19 cellular contexts compared by ENCODE assay signal in the genomic region with DNA sequence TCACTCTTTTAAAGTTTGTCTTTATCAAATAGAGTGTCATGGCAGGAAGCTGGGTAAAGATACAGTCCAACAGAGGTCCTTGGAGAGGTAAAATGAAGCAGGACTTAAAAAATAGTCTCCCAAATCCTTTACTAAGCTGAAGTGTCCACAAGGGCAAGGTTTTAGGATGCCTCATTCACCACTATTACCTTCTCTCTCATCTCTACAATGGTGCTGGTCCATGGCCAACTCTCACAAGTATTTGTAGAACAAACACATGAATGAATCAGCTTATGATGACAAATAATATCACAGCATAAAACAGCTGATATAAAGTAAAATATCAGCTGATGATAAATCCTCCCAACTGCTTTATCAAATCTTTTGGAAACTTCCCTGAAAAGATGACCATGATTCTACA.
"Had no signal": no experiment of that assay in that cellular context is flagged by ENCODE, and none has a peak within 500 bp of the region (broad histone marks: within the 10 kb centered on the region; RNA-seq: fewer than 3 reads in every experiment).

No MANE protein-coding gene starts in this region.

- DNase-seq: activated CD4-positive, alpha-beta T cell treated with anti-CD3 and anti-CD28 coated beads, Interleukin-2, amount 10 ng/mL, durations not matched to agents 24 days and 14 days; activated CD8-positive, alpha-beta T cell treated with anti-CD3 and anti-CD28 coated beads for 36 hours; activated naive CD4-positive, alpha-beta T cell treated with anti-CD3 and anti-CD28 coated beads for 36 hours; activated T-cell treated with anti-CD3 and anti-CD28 coated beads, Interleukin-2, amount 50 U/mL, for 1 hour; dorsolateral prefrontal cortex; hippocampal formation; islet precursor cell; right lobe of liver; stimulated activated CD4-positive, alpha-beta T cell treated with anti-CD3 and anti-CD28 coated beads, Interleukin-4, amount 100 ng/mL, for 1 hour; stimulated activated naive CD8-positive, alpha-beta T cell treated with anti-CD3 and anti-CD28 coated beads, Interleukin-15, amount 100 ng/mL, for 72 hours; T1000; upper lobe of left lung had no signal

- H3K4me1 Mint-ChIP-seq: activated CD4-positive, alpha-beta T cell treated with anti-CD3 and anti-CD28 coated beads, Interleukin-2, amount 10 ng/mL, durations not matched to agents 24 days and 14 days; stimulated activated naive CD8-positive, alpha-beta T cell treated with anti-CD3 and anti-CD28 coated beads, Interleukin-15, amount 100 ng/mL, for 72 hours had no signal

- FAIRE-seq: colon had no signal

- H3K36me3 ChIP-seq: ascending aorta, right lobe of liver, upper lobe of left lung had no signal

- H3K27me3 Mint-ChIP-seq: activated CD4-positive, alpha-beta T cell treated with anti-CD3 and anti-CD28 coated beads, Interleukin-2, amount 10 ng/mL, durations not matched to agents 24 days and 14 days; activated CD8-positive, alpha-beta T cell treated with anti-CD3 and anti-CD28 coated beads for 36 hours; stimulated activated naive CD8-positive, alpha-beta T cell treated with anti-CD3 and anti-CD28 coated beads, Interleukin-15, amount 100 ng/mL, for 72 hours had no signal

- H3K27me3 ChIP-seq: ascending aorta, right lobe of liver, upper lobe of left lung had no signal

- H3K27ac Mint-ChIP-seq: activated CD4-positive, alpha-beta T cell treated with anti-CD3 and anti-CD28 coated beads, Interleukin-2, amount 10 ng/mL, durations not matched to agents 24 days and 14 days; activated CD8-positive, alpha-beta T cell treated with anti-CD3 and anti-CD28 coated beads for 36 hours; activated naive CD4-positive, alpha-beta T cell treated with anti-CD3 and anti-CD28 coated beads for 36 hours; activated T-helper 2 cell treated with anti-CD3 and anti-CD28 coated beads, Interferon-gamma antibody, Interleukin-2, Interleukin-4, amounts not matched to agents 10 μg/mL and 5 μg/mL and 100 μg/mL, durations not matched to agents 14 hours and 24 hours and 36 hours; mesothelial cell of epicardium; nephron; stimulated activated naive CD8-positive, alpha-beta T cell treated with anti-CD3 and anti-CD28 coated beads, Interleukin-15, amount 100 ng/mL, for 72 hours had no signal

- H3K4me3 ChIP-seq: ascending aorta, dorsolateral prefrontal cortex, lung, right lobe of liver, smooth muscle cell, upper lobe of left lung had no signal

- H3K4me3 Mint-ChIP-seq: activated CD4-positive, alpha-beta T cell treated with anti-CD3 and anti-CD28 coated beads, Interleukin-2, amount 10 ng/mL, durations not matched to agents 24 days and 14 days; activated CD8-positive, alpha-beta T cell treated with anti-CD3 and anti-CD28 coated beads for 36 hours; activated naive CD4-positive, alpha-beta T cell treated with anti-CD3 and anti-CD28 coated beads for 36 hours; mesothelial cell of epicardium; nephron; stimulated activated naive CD8-positive, alpha-beta T cell treated with anti-CD3 and anti-CD28 coated beads, Interleukin-15, amount 100 ng/mL, for 72 hours had no signal
